Comparison of ENCODE assay signal across 18 cellular contexts in genomic region chr19:13665125-13665903, GRCh38.
DNase-seq lines count a peak whose midpoint lies in the region; ATAC-seq, FAIRE-seq and TF ChIP-seq lines count a peak whose summit lies in the region.
"Had no signal": no experiment of that assay in that cellular context is flagged by ENCODE, and none has a peak within 500 bp of the region (broad histone marks: within the 10 kb centered on the region; RNA-seq: fewer than 3 reads in every experiment).

No MANE protein-coding gene starts in this region.

- no peak overlapping the region for H3K9ac ChIP-seq in mesendoderm (ENCODE audit: low read length)
- H3K9ac ChIP-seq: BLaER1 had no signal

- H3K4me1 Mint-ChIP-seq in activated B cell treated with CpG ODN at 0.5 μM for 24 hours (peaks cover 23% of the 10 kb centered on the region), naive B cell (peaks cover 0 to 26% (median 13%) of the 10 kb centered on the region in 3 donors)

- no peak overlapping the region for H2BK120ac ChIP-seq in mesendoderm (ENCODE audit: low read depth, low read length)

- H3K18ac ChIP-seq in mesendoderm (ENCODE audit: low read length) = no peak overlapping the region

- no peak for TF ChIP-seq CTCF in activated B cell treated with CpG ODN at 0.5 μM for 24 hours (IDR thresholded peaks at IDR 0.05)
- no peak for TF ChIP-seq CTCF in body of pancreas (IDR thresholded peaks at IDR 0.05)

- H3K79me1 ChIP-seq in mesendoderm (ENCODE audit: low read length) = no peaks in the 10 kb centered on the region

- no peak for FAIRE-seq in GM12891 (lab: Jason Lieb, UNC)
- FAIRE-seq: GM18507, HTR-8/SVneo had no signal

- POLR2A ChIA-PET in activated B cell treated with CpG ODN at 0.5 μM for 24 hours (lab: Charles Lee) = no interaction called here

- WGBS in mesendoderm (ENCODE audit: extremely low coverage, insufficient coverage, low lambda C conversion rate) = no CpG with 5 or more reads among the region's 12 CpGs
- 43 to 47% methylated on average over 10 to 12 of the region's 12 CpGs for whole genome bisulfite sequencing in body of pancreas, 2 donors

- TF ChIP-seq POLR2A in GM12891 (IDR thresholded peaks at IDR 0.05; ENCODE audit: low read depth, low read length) (no peak), body of pancreas (IDR thresholded peaks at IDR 0.05) (no peak)

- H3K23ac ChIP-seq in mesendoderm (ENCODE audit: low read length) = no peak overlapping the region

- H3K36me3 ChIP-seq in mesendoderm (ENCODE audit: control insufficient read depth, insufficient read depth, low read length) (no peaks in the 10 kb centered on the region), body of pancreas (replicated peaks in 1 of 2; ENCODE audit: insufficient read depth in 1 of 2, low read depth in 2 of 2) (no peaks in the 10 kb centered on the region)
- H3K36me3 ChIP-seq: BLaER1, SJSA1 had no signal

- peak overlapping the region; percentile 86 for H3K27ac Mint-ChIP-seq in activated B cell treated with CpG ODN at 0.5 μM for 24 hours
- H3K27ac Mint-ChIP-seq in naive B cell = peak overlapping the region in 5 of 6 donors; percentile 47 to 94 (median 88)

- H3K27me3 ChIP-seq in mesendoderm (ENCODE audit: insufficient read depth, low read length, poor library complexity) (no peaks in the 10 kb centered on the region), body of pancreas (no peaks in the 10 kb centered on the region)
- H3K27me3 ChIP-seq: BLaER1 had no signal

- H3K4me2 ChIP-seq in mesendoderm (ENCODE audit: low read length) = no peak overlapping the region
- H3K4me2 ChIP-seq: BLaER1 had no signal

- no peaks in the 10 kb centered on the region for H3K27me3 Mint-ChIP-seq in activated B cell treated with CpG ODN at 0.5 μM for 24 hours
- no peaks in the 10 kb centered on the region for H3K27me3 Mint-ChIP-seq in naive B cell

- H3K9me3 ChIP-seq in body of pancreas = no peaks in the 10 kb centered on the region
- H3K9me3 ChIP-seq: BLaER1, SJSA1 had no signal

- H3K4me1 ChIP-seq in mesendoderm (ENCODE audit: control insufficient read depth, low read depth, low read length) (no peaks in the 10 kb centered on the region), body of pancreas (no peaks in the 10 kb centered on the region)
- H3K4me1 ChIP-seq: SJSA1 had no signal

- no peaks in the 10 kb centered on the region for H3K36me3 Mint-ChIP-seq in activated B cell treated with CpG ODN at 0.5 μM for 24 hours (ENCODE audit: low read depth)
- no peaks in the 10 kb centered on the region for H3K36me3 Mint-ChIP-seq in naive B cell

- H4K5ac ChIP-seq in mesendoderm (ENCODE audit: low read length) = no peak overlapping the region

- CTCF ChIA-PET in activated B cell treated with CpG ODN at 0.5 μM for 24 hours (lab: Charles Lee) = interaction anchor here (1.1 kb wide), 1 partner anchor 197 kb away, joined by 3 read pairs; no protein-coding TSS in a partner anchor

- H3K27ac ChIP-seq in mesendoderm (ENCODE audit: low read depth, low read length) (no peak overlapping the region), body of pancreas (no peak overlapping the region)
- H3K27ac ChIP-seq: BLaER1, SJSA1 had no signal

- intact Hi-C loops in activated B cell treated with CpG ODN at 0.5 μM for 24 hours (cut with micrococcal nuclease) (no loop called here), body of pancreas (cut with DNase I) (no loop called here)

- H2BK5ac ChIP-seq in mesendoderm (ENCODE audit: low read length) = no peak overlapping the region

- no peak overlapping the region for H4K8ac ChIP-seq in mesendoderm (ENCODE audit: low read depth, low read length)

- H3K4me3 ChIP-seq in mesendoderm (ENCODE audit: low read length) (no peak overlapping the region), body of pancreas (no peak overlapping the region)
- H3K4me3 ChIP-seq: BLaER1, SJSA1 had no signal

- H3K9me3 Mint-ChIP-seq in activated B cell treated with CpG ODN at 0.5 μM for 24 hours = no peaks in the 10 kb centered on the region
- peaks cover 0 to under 1% (median 0%) of the 10 kb centered on the region in 7 donors for H3K9me3 Mint-ChIP-seq in naive B cell

- H3K56ac ChIP-seq in mesendoderm (ENCODE audit: low read length) = no peak overlapping the region

- no peak overlapping the region for H2AK5ac ChIP-seq in mesendoderm (ENCODE audit: low read length)

- H3K79me2 ChIP-seq in mesendoderm (ENCODE audit: control insufficient read depth, insufficient read depth, low read length) = no peaks in the 10 kb centered on the region

- H3K4me3 Mint-ChIP-seq in activated B cell treated with CpG ODN at 0.5 μM for 24 hours (peak overlapping the region; percentile 62), naive B cell (peak overlapping the region in 6 of 8 donors; percentile 64 to 87 (median 82))

- H2BK15ac ChIP-seq in mesendoderm (replicated peaks; ENCODE audit: low read depth) = no peak overlapping the region

- peak; percentile 43 for DNase-seq in GM12891 (ENCODE audit: insufficient read length, low spot score)
- peak; percentile 79 for DNase-seq in MV-4-11 (lab: John Stamatoyannopoulos, UW)
- peak; percentile 16 for DNase-seq in activated B cell treated with CpG ODN at 0.5 μM for 24 hours
- DNase-seq in naive B cell = peak; percentile 67
- DNase-seq in mesendoderm = no peak
- DNase-seq in HPDE6-E6E7 (ENCODE audit: extremely low spot score) = no peak
- no peak for DNase-seq in body of pancreas
- DNase-seq: HCEC 1CT, NCI-H1092, NCI-H1694, NCI-H446, NCI-H748 treated with DMSO at 0.1 percent for 48 hours, T-helper 1 cell had no signal

- ATAC-seq in activated B cell treated with CpG ODN at 0.5 μM for 24 hours (ENCODE audit: low read depth) (peak; percentile 99), naive B cell (ENCODE audit: low read depth in 2 of 2) (peak in 1 of 2 donors; percentile 100), GM19455 (IDR thresholded peaks at IDR 0.05; ENCODE audit: unreplicated experiment) (no peak), body of pancreas (no peak)

- H3K4ac ChIP-seq in mesendoderm (ENCODE audit: low read depth, low read length) = no peak overlapping the region

TF ChIP-seq in GM12891, 5 proteins besides CTCF, POLR2A, EP300 and RAD21:
- no peak for TF ChIP-seq POLR2AphosphoS5 (IDR thresholded peaks at IDR 0.05; ENCODE audit: low read depth, low read length)
- peak; percentile 96 for TF ChIP-seq SPI1 (IDR thresholded peaks at IDR 0.05; ENCODE audit: low read depth, low read length)

Comparison
In these comparisons a context has a peak if more than half of its experiments do, and no peak if none do; other contexts are left out.
1. DNase-seq: peak in GM12891 (single experiment), MV-4-11 (single experiment), activated B cell treated with CpG ODN at 0.5 μM for 24 hours (single experiment) and naive B cell (single experiment); none in mesendoderm (single experiment), HPDE6-E6E7 (single experiment) and body of pancreas (0 of 4).